Comparison of ENCODE assay signal across 8 cellular contexts in the genomic region with DNA sequence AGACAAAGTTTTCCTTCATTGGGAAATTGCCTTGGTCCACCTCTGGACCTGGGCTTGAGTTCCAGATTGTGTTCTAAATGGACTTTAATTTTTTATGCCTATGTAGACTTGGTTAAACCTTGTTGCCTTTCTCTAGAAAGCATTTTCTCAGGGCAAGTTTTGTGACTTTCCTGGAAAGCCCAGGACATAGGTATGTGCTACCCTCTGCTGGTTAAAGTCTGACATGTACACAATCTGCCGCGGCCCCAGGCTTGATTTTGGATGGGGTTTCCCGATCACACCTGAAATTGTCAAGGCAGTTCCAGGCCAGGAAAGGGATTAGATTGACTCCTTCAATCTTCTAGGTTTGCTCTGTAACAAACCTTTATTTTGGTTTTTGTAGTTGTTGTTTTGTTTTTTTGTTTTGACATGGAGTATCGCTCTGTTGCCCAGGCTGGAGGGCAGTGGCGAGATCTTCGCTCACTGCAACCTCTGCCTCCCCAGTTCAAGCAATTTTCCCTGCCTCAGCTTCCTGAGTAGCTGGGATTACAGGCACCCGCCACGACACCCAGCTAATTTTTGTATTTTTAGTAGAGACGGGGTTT. TPM values are rescaled to one million over a fixed set of nuclear protein-coding genes. Genes with fewer than 3 reads are reported as not detected.
A peak's percentile ranks its signal among the peaks of the same experiment; 100 is the strongest.
DNase-seq lines count a peak whose midpoint lies in the region; ATAC-seq and TF ChIP-seq lines count a peak whose summit lies in the region.

No MANE protein-coding gene starts in this region.

- no peaks in the 10 kb centered on the region for H3K9me3 ChIP-seq in DOHH2 (ENCODE audit: control insufficient read depth, insufficient read depth, low read length)

- H3K36me3 ChIP-seq in DOHH2 (ENCODE audit: control insufficient read depth, low read length), result no peaks in the 10 kb centered on the region

- no peak overlapping the region for H3K4me3 ChIP-seq in DOHH2 (ENCODE audit: low read length)

- H3K9me3 Mint-ChIP-seq in activated T-helper 1 cell treated with anti-CD3 and anti-CD28 coated beads, Interleukin-12 subunit alpha, Interleukin-12 subunit beta, Interleukin-2, Interleukin-4 antibody, amounts not matched to agents 30 ng/mL and 10 ng/mL and 1 ng/mL, durations not matched to agents 14 hours and 24 hours and 36 hours, result no peaks in the 10 kb centered on the region

- no peaks in the 10 kb centered on the region for H3K79me2 ChIP-seq in DOHH2 (ENCODE audit: control insufficient read depth, low read length)

- H3K4me3 Mint-ChIP-seq in activated T-helper 1 cell treated with anti-CD3 and anti-CD28 coated beads, Interleukin-12 subunit alpha, Interleukin-12 subunit beta, Interleukin-2, Interleukin-4 antibody, amounts not matched to agents 30 ng/mL and 10 ng/mL and 1 ng/mL, durations not matched to agents 14 hours and 24 hours and 36 hours, result no peak overlapping the region

- no peaks in the 10 kb centered on the region for H3K9me2 ChIP-seq in DOHH2 (replicated peaks; ENCODE audit: control insufficient read depth, low read length)

- H3K4me1 ChIP-seq in DOHH2 (ENCODE audit: control insufficient read depth, low read length), result no peaks in the 10 kb centered on the region

- H3K27ac ChIP-seq in DOHH2 (ENCODE audit: low read depth, low read length), result no peak overlapping the region

- DNase-seq in H4 (ENCODE audit: low spot score) (peak; percentile 55), NCI-H69 (lab: John Stamatoyannopoulos, UW) (peak; percentile 51), germinal center (ENCODE audit: low spot score) (peak; percentile 18), pulmonary artery endothelial cell (ENCODE audit: low read depth, low spot score) (peak; percentile 5), GM19240 (ENCODE audit: insufficient read length, low spot score) (no peak)
- DNase-seq in activated T-helper 1 cell treated with anti-CD3 and anti-CD28 coated beads, Interleukin-12 subunit alpha, Interleukin-12 subunit beta, Interleukin-2, Interleukin-4 antibody, amounts not matched to agents 30 ng/mL and 10 ng/mL and 1 ng/mL, durations not matched to agents 14 hours and 24 hours and 36 hours (ENCODE audit: low spot score), result peak; percentile 15

- H3K4me2 ChIP-seq in DOHH2 (ENCODE audit: low read length), result no peak overlapping the region

- no peaks in the 10 kb centered on the region for H3K36me3 Mint-ChIP-seq in activated T-helper 1 cell treated with anti-CD3 and anti-CD28 coated beads, Interleukin-12 subunit alpha, Interleukin-12 subunit beta, Interleukin-2, Interleukin-4 antibody, amounts not matched to agents 30 ng/mL and 10 ng/mL and 1 ng/mL, durations not matched to agents 14 hours and 24 hours and 36 hours (ENCODE audit: low read depth)

- peaks cover 16% of the 10 kb centered on the region for H3K4me1 Mint-ChIP-seq in activated T-helper 1 cell treated with anti-CD3 and anti-CD28 coated beads, Interleukin-12 subunit alpha, Interleukin-12 subunit beta, Interleukin-2, Interleukin-4 antibody, amounts not matched to agents 30 ng/mL and 10 ng/mL and 1 ng/mL, durations not matched to agents 14 hours and 24 hours and 36 hours (ENCODE audit: low read depth)

- H3K27me3 Mint-ChIP-seq in activated T-helper 1 cell treated with anti-CD3 and anti-CD28 coated beads, Interleukin-12 subunit alpha, Interleukin-12 subunit beta, Interleukin-2, Interleukin-4 antibody, amounts not matched to agents 30 ng/mL and 10 ng/mL and 1 ng/mL, durations not matched to agents 14 hours and 24 hours and 36 hours (ENCODE audit: insufficient read depth), result peaks cover 8% of the 10 kb centered on the region

- H3K27ac Mint-ChIP-seq in activated T-helper 1 cell treated with anti-CD3 and anti-CD28 coated beads, Interleukin-12 subunit alpha, Interleukin-12 subunit beta, Interleukin-2, Interleukin-4 antibody, amounts not matched to agents 30 ng/mL and 10 ng/mL and 1 ng/mL, durations not matched to agents 14 hours and 24 hours and 36 hours, result no peak overlapping the region

- no peaks in the 10 kb centered on the region for H4K20me1 ChIP-seq in DOHH2 (ENCODE audit: control insufficient read depth, insufficient read depth, low read depth, low read length)

- H3K27me3 ChIP-seq in DOHH2 (ENCODE audit: control insufficient read depth, low read length), result peaks cover 11% of the 10 kb centered on the region

- no peaks in the 10 kb centered on the region for H3F3A ChIP-seq in DOHH2 (ENCODE audit: control insufficient read depth, insufficient read depth)

- ATAC-seq in GM19455 (IDR thresholded peaks at IDR 0.05; ENCODE audit: unreplicated experiment), result no peak

- intact Hi-C loops in activated T-helper 1 cell treated with anti-CD3 and anti-CD28 coated beads, Interleukin-12 subunit alpha, Interleukin-12 subunit beta, Interleukin-2, Interleukin-4 antibody, amounts not matched to agents 30 ng/mL and 10 ng/mL and 1 ng/mL, durations not matched to agents 14 hours and 24 hours and 36 hours (cut with micrococcal nuclease), result loop anchor here (1.0 kb wide), 1 partner anchor 81 kb away; no protein-coding TSS in a partner anchor

- peak; percentile 63 for TF ChIP-seq CTCF in DOHH2 (IDR thresholded peaks at IDR 0.05; ENCODE audit: low read depth, low read length, poor library complexity, severe bottlenecking)

RNA-seq across cellular contexts. Expression of gene AKR1B10, which starts 14.1 kb away (rescaled TPM):
- total RNA-seq in H4 (2014; rRNA removed; shearing (Covaris generic)), result 172 and 178 TPM in 2 replicates
- not detected in 2 replicates for total RNA-seq in activated T-helper 1 cell treated with anti-CD3 and anti-CD28 coated beads, Interleukin-12 subunit alpha, Interleukin-12 subunit beta, Interleukin-2, Interleukin-4 antibody, amounts not matched to agents 30 ng/mL and 10 ng/mL and 1 ng/mL, durations not matched to agents 14 hours and 24 hours and 36 hours
- 0.14 and 0.40 TPM in 2 replicates for total RNA-seq in pulmonary artery endothelial cell

RNA-seq across cellular contexts. Expression of gene AKR1B15, which starts 35.6 kb away (rescaled TPM):
- total RNA-seq in H4 (2014; rRNA removed; shearing (Covaris generic)), result 0.14 TPM in 1 of 2 replicates, not detected in the other
- not detected in 2 replicates for total RNA-seq in activated T-helper 1 cell treated with anti-CD3 and anti-CD28 coated beads, Interleukin-12 subunit alpha, Interleukin-12 subunit beta, Interleukin-2, Interleukin-4 antibody, amounts not matched to agents 30 ng/mL and 10 ng/mL and 1 ng/mL, durations not matched to agents 14 hours and 24 hours and 36 hours
- total RNA-seq in pulmonary artery endothelial cell, result not detected in 2 replicates

RNA-seq across cellular contexts. Expression of gene AKR1B1, which starts 54.4 kb away (rescaled TPM):
- 261 and 288 TPM in 2 replicates for total RNA-seq in H4 (2014; rRNA removed; shearing (Covaris generic))
- 99.7 and 111 TPM in 2 replicates for total RNA-seq in activated T-helper 1 cell treated with anti-CD3 and anti-CD28 coated beads, Interleukin-12 subunit alpha, Interleukin-12 subunit beta, Interleukin-2, Interleukin-4 antibody, amounts not matched to agents 30 ng/mL and 10 ng/mL and 1 ng/mL, durations not matched to agents 14 hours and 24 hours and 36 hours
- 145 and 154 TPM in 2 replicates for total RNA-seq in pulmonary artery endothelial cell

Comparison
In these comparisons a context has a peak if more than half of its experiments do, and no peak if none do; other contexts are left out.
1. RNA of gene AKR1B10, which starts 14.1 kb away (total RNA-seq): 172 to 178 TPM in H4; 0.14 to 0.40 TPM in pulmonary artery endothelial cell and not detected in activated T-helper 1 cell treated with anti-CD3 and anti-CD28 coated beads, Interleukin-12 subunit alpha, Interleukin-12 subunit beta, Interleukin-2, Interleukin-4 antibody, amounts not matched to agents 30 ng/mL and 10 ng/mL and 1 ng/mL, durations not matched to agents 14 hours and 24 hours and 36 hours; every median in the first group is over 100 times any median in the second.